In the genomic region with DNA sequence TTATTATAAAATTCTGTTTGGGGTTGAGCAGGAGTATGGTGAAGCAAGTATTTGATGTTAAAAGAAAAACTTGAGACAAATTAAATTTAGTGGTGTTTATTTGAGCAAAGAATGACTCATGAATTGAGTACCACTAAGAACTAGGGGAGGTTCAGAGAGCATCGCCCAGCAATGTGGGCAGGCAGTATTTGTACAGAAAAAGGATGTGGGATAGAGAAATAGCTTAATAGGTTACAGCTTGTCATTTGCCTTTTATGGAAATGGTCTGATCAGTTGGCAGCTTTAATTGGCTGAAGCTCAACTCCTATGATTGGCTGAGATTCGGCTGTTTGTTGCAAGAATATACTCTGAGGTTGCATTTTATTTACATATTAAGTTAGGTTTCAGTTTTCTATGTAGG, we compare ENCODE assay signal across 22 cellular contexts.
DNase-seq lines count a peak whose midpoint lies in the region; ATAC-seq and TF ChIP-seq lines count a peak whose summit lies in the region.
"Had no signal": no experiment of that assay in that cellular context is flagged by ENCODE, and none has a peak within 500 bp of the region (broad histone marks: within the 10 kb centered on the region; RNA-seq: fewer than 3 reads in every experiment).

No MANE protein-coding gene starts in this region.

- in situ Hi-C loops in mammary epithelial cell (cut with MboI; ENCODE audit: low sequenced_read_pairs in 2 of 2) = no loop called here

- dilution Hi-C loops in mammary epithelial cell (cut with HindIII; ENCODE audit: low sequenced_read_pairs) = no loop called here

- intact Hi-C loops in mammary epithelial cell (cut with micrococcal nuclease) = loop anchor here (10.0 kb wide), 1 partner anchor 204 kb away; no protein-coding TSS in a partner anchor

- no peak overlapping the region for H2AFZ ChIP-seq in mammary epithelial cell (ENCODE audit: low read depth, low read length)

- CTCF ChIA-PET in mammary epithelial cell (lab: Charles Lee; ENCODE audit: low non-redundant PET) = no interaction called here

- no peak overlapping the region for H3K27ac ChIP-seq in mammary epithelial cell (ENCODE audit: insufficient read depth, low read depth, low read length)
- H3K27ac ChIP-seq: body of pancreas, right atrium auricular region, tibial artery had no signal

- H4K20me1 ChIP-seq in mammary epithelial cell (ENCODE audit: insufficient read depth, low read length) = no peaks in the 10 kb centered on the region

- H3K27me3 ChIP-seq in MG63 (no peaks in the 10 kb centered on the region), mammary epithelial cell (ENCODE audit: insufficient read depth, low read length) (no peaks in the 10 kb centered on the region)
- H3K27me3 ChIP-seq: body of pancreas, right atrium auricular region, tibial artery had no signal

- WGBS in mammary epithelial cell (ENCODE audit: low coverage, missing lambda C conversion rate) = 43% methylated on average over 2 of the region's 2 CpGs

- BruUV-seq in mammary epithelial cell (replicated peaks; lab: Mats Ljungman, UMichigan) = no TSS peak

- H3K4me3 ChIP-seq in MG63 (no peak overlapping the region), mammary epithelial cell (replicated peaks in 1 of 3; ENCODE audit: insufficient read depth in 1 of 3, low read depth in 2 of 3, low read length in 3 of 3) (no peak overlapping the region)
- H3K4me3 ChIP-seq: body of pancreas, right atrium auricular region, tibial artery had no signal

- ATAC-seq in GM18861 (IDR thresholded peaks at IDR 0.05; ENCODE audit: unreplicated experiment) (peak; percentile 52), GM21360 (IDR thresholded peaks at IDR 0.05; ENCODE audit: unreplicated experiment) (no peak)
- ATAC-seq: activated CD8-positive, alpha-beta memory T cell treated with anti-CD3 and anti-CD28 coated beads, Interleukin-2, amount 10 ng/mL, durations not matched to agents 7 days and 5 days; body of pancreas; naive thymus-derived CD8-positive, alpha-beta T cell; stimulated activated naive CD8-positive, alpha-beta T cell treated with anti-CD3 and anti-CD28 coated beads, Interleukin-15, amount 100 ng/mL, for 72 hours had no signal

- no peak overlapping the region for H3K9ac ChIP-seq in mammary epithelial cell (ENCODE audit: insufficient read depth, low read length)

- H3K9me3 ChIP-seq in MG63 (no peaks in the 10 kb centered on the region), mammary epithelial cell (replicated peaks; ENCODE audit: insufficient read depth, low read length) (no peaks in the 10 kb centered on the region)
- H3K9me3 ChIP-seq: body of pancreas, right atrium auricular region, tibial artery had no signal

- no peaks in the 10 kb centered on the region for H3K36me3 ChIP-seq in MG63
- H3K36me3 ChIP-seq in mammary epithelial cell (ENCODE audit: insufficient read depth, low read length) = no peaks in the 10 kb centered on the region
- H3K36me3 ChIP-seq: right atrium auricular region, tibial artery had no signal

- no peak for TF ChIP-seq CTCF in mammary epithelial cell (conservative IDR thresholded peaks at IDR 0.05 in 1 of 2, IDR thresholded peaks at IDR 0.05 in 1 of 2; ENCODE audit: extremely low read depth in 1 of 2, insufficient read depth in 1 of 2, low read depth in 1 of 2, low read length in 2 of 2)

- H3K4me2 ChIP-seq in mammary epithelial cell (ENCODE audit: insufficient read depth, low read depth, low read length) = no peak overlapping the region

- no peaks in the 10 kb centered on the region for H3K4me1 ChIP-seq in mammary epithelial cell (ENCODE audit: insufficient read depth, low read length)
- H3K4me1 ChIP-seq: body of pancreas, right atrium auricular region, tibial artery had no signal

- peak; percentile 70 for DNase-seq in MG63
- DNase-seq in mammary epithelial cell = peak; percentile 21
- peak; percentile 6 for DNase-seq in kidney tubule cell (ENCODE audit: low spot score)
- DNase-seq in hypothalamus (lab: John Stamatoyannopoulos, UW) = no peak
- DNase-seq in NAMALWA (ENCODE audit: low spot score) = no peak
- no peak for DNase-seq in GF-D8 (lab: John Stamatoyannopoulos, UW)
- DNase-seq: activated CD4-positive, alpha-beta T cell treated with anti-CD3 and anti-CD28 coated beads, Interleukin-2, amount 10 ng/mL, durations not matched to agents 7 days and 5 days; activated CD8-positive, alpha-beta memory T cell treated with anti-CD3 and anti-CD28 coated beads, Interleukin-2, amount 10 ng/mL, durations not matched to agents 7 days and 5 days; body of pancreas; DMS79 treated with DMSO at 0.1 percent for 48 hours; effector CD8-positive, alpha-beta T cell; naive thymus-derived CD8-positive, alpha-beta T cell; NCI-H187 treated with DMSO at 0.1 percent for 48 hours; NCI-H2227 treated with DMSO at 0.1 percent for 48 hours; NCI-H82; Right ventricle myocardium superior; stimulated activated naive CD8-positive, alpha-beta T cell treated with anti-CD3 and anti-CD28 coated beads, Interleukin-15, amount 100 ng/mL, for 72 hours; T-helper 1 cell; tibial artery had no signal

- H3K79me2 ChIP-seq in mammary epithelial cell (ENCODE audit: insufficient read depth, low read length) = no peaks in the 10 kb centered on the region

Comparison
In these comparisons a context has a peak if more than half of its experiments do, and no peak if none do; other contexts are left out.
1. DNase-seq: peak in MG63 (single experiment), mammary epithelial cell (single experiment) and kidney tubule cell (single experiment); none in hypothalamus (0 of 51), NAMALWA (single experiment) and GF-D8 (single experiment).